ENCODE assay signal across 8 cellular contexts in genomic region chr16:55257971-55258613, GRCh38.
DNase-seq lines count a peak whose midpoint lies in the region; ATAC-seq and TF ChIP-seq lines count a peak whose summit lies in the region.

No MANE protein-coding gene starts in this region.

- no peaks in the 10 kb centered on the region for H3K4me1 ChIP-seq in Loucy (ENCODE audit: insufficient read depth, low read length, poor library complexity, severe bottlenecking)

- no peak overlapping the region for H3K4me3 ChIP-seq in Loucy (ENCODE audit: low read length, poor library complexity, severe bottlenecking)

- H3F3A ChIP-seq in Loucy (ENCODE audit: low read depth): no peaks in the 10 kb centered on the region

- H3K36me3 ChIP-seq in Loucy (ENCODE audit: insufficient read depth, low read length): no peaks in the 10 kb centered on the region

- DNase-seq in EL (peak; percentile 36), activated T-cell treated with anti-CD3 and anti-CD28 coated beads for 1 hour (ENCODE audit: low read depth) (peak; percentile 11), foreskin melanocyte (peak; percentile 39), sciatic nerve (ENCODE audit: low spot score) (no peak), occipital lobe (lab: John Stamatoyannopoulos, UW) (no peak), caudate nucleus (lab: John Stamatoyannopoulos, UW) (no peak)

- no peak overlapping the region for H3K4me2 ChIP-seq in Loucy (ENCODE audit: low read depth, low read length, poor library complexity, severe bottlenecking)

- H4K20me1 ChIP-seq in Loucy (ENCODE audit: insufficient read depth, low read length, poor library complexity, severe bottlenecking): no peaks in the 10 kb centered on the region

- no peaks in the 10 kb centered on the region for H3K27me3 ChIP-seq in Loucy (ENCODE audit: insufficient read depth, low read length, poor library complexity, severe bottlenecking)

- peak overlapping the region; percentile 53 for H2AFZ ChIP-seq in Loucy (ENCODE audit: low read length)

- no peaks in the 10 kb centered on the region for H3K9me2 ChIP-seq in Loucy (replicated peaks; ENCODE audit: low read depth, low read length)

- no peaks in the 10 kb centered on the region for H3K79me2 ChIP-seq in Loucy (ENCODE audit: insufficient read depth, low read length)

- H3K27ac ChIP-seq in caudate nucleus (ENCODE audit: low read depth, low read length): no peak overlapping the region

- peaks cover 5% of the 10 kb centered on the region; the same call in 1 of the 2 replicates for H3K9me3 ChIP-seq in Loucy (ENCODE audit: insufficient read depth, low read depth, low read length)

- intact Hi-C loops in sciatic nerve (cut with DNase I): no loop called here

- no peak overlapping the region for H3K9ac ChIP-seq in Loucy (ENCODE audit: low read depth, low read length, poor library complexity, severe bottlenecking)

- ATAC-seq in GM21390 (IDR thresholded peaks at IDR 0.05; ENCODE audit: unreplicated experiment): peak; percentile 71
- peak; percentile 56 for ATAC-seq in sciatic nerve

- TF ChIP-seq CTCF in Loucy (conservative IDR thresholded peaks at IDR 0.05; ENCODE audit: low read length): peak; percentile 96

Comparison
In these comparisons a context has a peak if more than half of its experiments do, and no peak if none do; other contexts are left out.
1. DNase-seq: peak in EL (single experiment), activated T-cell treated with anti-CD3 and anti-CD28 coated beads for 1 hour (single experiment) and foreskin melanocyte (single experiment); none in sciatic nerve (single experiment), occipital lobe (single experiment) and caudate nucleus (0 of 61).